In the genomic region with DNA sequence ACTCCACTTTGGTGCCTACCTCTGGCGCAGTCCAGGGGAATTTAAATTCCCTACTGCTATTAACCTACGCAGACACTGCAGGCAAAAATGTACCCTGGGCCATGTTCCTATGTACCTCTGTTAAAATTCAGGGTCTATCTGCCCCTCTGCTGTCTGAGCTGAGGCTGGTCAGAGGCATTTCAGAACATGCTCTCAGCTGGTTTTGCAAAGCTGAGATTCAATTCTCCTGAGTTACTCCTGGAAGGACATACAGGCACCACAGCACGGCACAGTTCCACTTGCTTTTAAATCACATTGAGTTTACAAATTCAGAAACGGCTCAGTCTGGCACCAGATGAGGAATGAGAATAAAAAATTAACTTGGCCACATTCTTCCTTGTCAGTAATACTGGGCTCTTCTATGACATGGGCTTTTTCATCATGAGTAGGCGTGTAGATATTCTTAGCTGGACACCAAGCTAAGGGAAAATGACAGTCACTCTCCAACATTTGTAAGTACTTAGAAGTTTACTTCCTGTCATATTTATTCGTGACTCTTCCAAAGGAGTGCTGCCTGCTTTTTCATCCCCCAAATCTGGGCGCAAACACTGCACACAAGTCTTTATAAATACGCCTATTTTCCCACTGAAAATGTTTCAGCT, we compare ENCODE assay signal across 11 cellular contexts. TPM values are rescaled to one million over a fixed set of nuclear protein-coding genes. Genes with fewer than 3 reads are reported as not detected.
DNase-seq lines count a peak whose midpoint lies in the region; ATAC-seq and TF ChIP-seq lines count a peak whose summit lies in the region.
"Had no signal": no experiment of that assay in that cellular context is flagged by ENCODE, and none has a peak within 500 bp of the region (broad histone marks: within the 10 kb centered on the region; RNA-seq: fewer than 3 reads in every experiment).

No MANE protein-coding gene starts in this region.

- no peak overlapping the region for H2AFZ ChIP-seq in DND-41 (ENCODE audit: low read depth, low read length)

- H3K4me3 ChIP-seq in DND-41 (ENCODE audit: low read depth in 1 of 2, low read length in 2 of 2) (no peak overlapping the region), right atrium auricular region (peak overlapping the region; percentile 93 to 96), skeletal muscle cell (ENCODE audit: low read depth, low read length) (peak overlapping the region; percentile 88)
- H3K4me3 ChIP-seq: GM12878 had no signal

- peak overlapping the region; percentile 82; the same call in 1 of the 2 replicates for H3K4me2 ChIP-seq in DND-41 (ENCODE audit: insufficient read depth, low read length)

- no peaks in the 10 kb centered on the region for H3K79me2 ChIP-seq in DND-41 (ENCODE audit: insufficient read depth, low read length)

- TF ChIP-seq CTCF in DND-41 (IDR thresholded peaks at IDR 0.05; ENCODE audit: borderline replicate concordance, extremely low read depth, low read length, poor library complexity, severe bottlenecking) (no peak), right atrium auricular region (IDR thresholded peaks at IDR 0.05) (no peak)

- H3K27me3 ChIP-seq in DND-41 (ENCODE audit: insufficient read depth, low read length, poor library complexity) (peaks cover 14% of the 10 kb centered on the region), right atrium auricular region (no peaks in the 10 kb centered on the region)

- no peak for ATAC-seq in DND-41 (ENCODE audit: insufficient read depth, low read depth)
- ATAC-seq: GM12878 had no signal

- H3K36me3 ChIP-seq in DND-41 (ENCODE audit: insufficient read depth, low read length) = no peaks in the 10 kb centered on the region
- no peaks in the 10 kb centered on the region for H3K36me3 ChIP-seq in right atrium auricular region

- H3K9ac ChIP-seq in DND-41 (ENCODE audit: low read depth, low read length) = no peak overlapping the region

- 0 out of 2 replicates have a peak, but pooled peaks cover 6% of the 10 kb centered on the region for H4K20me1 ChIP-seq in DND-41 (ENCODE audit: insufficient read depth, low read length)

- no peak for DNase-seq in DND-41
- no peak for DNase-seq in right atrium auricular region (ENCODE audit: low spot score)
- DNase-seq in skeletal muscle cell (ENCODE audit: low read depth) = no peak
- no peak for DNase-seq in activated gamma-delta T cell treated with Interleukin-2 at 50 U/mL for 16 hours
- no peak for DNase-seq in NCI-H1417 treated with DMSO at 0.1 percent for 48 hours (lab: John Stamatoyannopoulos, UW)
- DNase-seq in amniotic stem cell (lab: John Stamatoyannopoulos, UW) = no peak
- DNase-seq in activated gamma-delta T cell (lab: John Stamatoyannopoulos, UW) = no peak
- DNase-seq: activated naive CD4-positive, alpha-beta T cell treated with Interleukin-2 at 50 U/mL for 16 hours; islet precursor cell had no signal

- H3K4me1 ChIP-seq in DND-41 (ENCODE audit: insufficient read depth, low read length) = peaks cover 23% of the 10 kb centered on the region
- peaks cover 0 to 73% of the 10 kb centered on the region in 2 donors for H3K4me1 ChIP-seq in right atrium auricular region

- no peak overlapping the region for H3K27ac ChIP-seq in DND-41 (ENCODE audit: low read length)
- H3K27ac ChIP-seq in angular gyrus (ENCODE audit: low read depth, low read length) = peak overlapping the region; percentile 87
- H3K27ac ChIP-seq in right atrium auricular region = peak overlapping the region; percentile 93 to 95

- H3K9me3 ChIP-seq in DND-41 (ENCODE audit: insufficient read depth, low read length, severe bottlenecking) (no peaks in the 10 kb centered on the region), right atrium auricular region (no peaks in the 10 kb centered on the region)

RNA-seq across cellular contexts. Expression of gene C1orf198, which starts 2.0 kb away (rescaled TPM):
- total RNA-seq in right atrium auricular region = 100 to 1,000 TPM in 1 of 2 donors, 10 to 100 TPM in 1; 86.1 to 115 TPM

Comparison
In these comparisons a context has a peak if more than half of its experiments do, and no peak if none do; other contexts are left out.
1. H3K4me3 ChIP-seq: peak in right atrium auricular region (2 of 2) and skeletal muscle cell (single experiment); none in DND-41 (0 of 2).